ENCODE assay signal across 18 cellular contexts in the genomic region with DNA sequence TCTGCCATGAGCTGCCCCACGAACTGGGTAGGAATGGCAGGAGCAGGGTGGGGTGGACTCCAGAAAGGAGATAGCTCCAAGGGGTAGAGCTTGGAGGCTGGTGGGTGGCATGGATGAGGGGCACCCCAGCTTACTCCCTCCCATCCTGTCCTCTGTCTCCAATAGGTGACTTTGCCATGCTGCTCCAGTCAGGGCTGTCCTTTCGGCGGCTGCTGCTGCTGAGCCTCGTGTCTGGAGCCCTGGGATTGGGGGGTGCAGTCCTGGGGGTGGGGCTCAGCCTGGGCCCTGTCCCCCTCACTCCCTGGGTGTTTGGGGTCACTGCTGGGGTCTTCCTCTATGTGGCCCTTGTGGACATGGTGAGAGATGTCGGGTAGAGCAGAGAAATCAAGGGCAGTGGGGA. TPM values are rescaled to one million over a fixed set of nuclear protein-coding genes. Genes with fewer than 3 reads are reported as not detected.
DNase-seq lines count a peak whose midpoint lies in the region; ATAC-seq, FAIRE-seq and TF ChIP-seq lines count a peak whose summit lies in the region.
"Had no signal": no experiment of that assay in that cellular context is flagged by ENCODE, and none has a peak within 500 bp of the region (broad histone marks: within the 10 kb centered on the region; RNA-seq: fewer than 3 reads in every experiment).

No MANE protein-coding gene starts in this region.

- H3K36me3 ChIP-seq in K562 (ENCODE audit: control insufficient read depth, insufficient read depth, low read length) = peaks cover 31% of the 10 kb centered on the region; the same call in 1 of the 3 replicates
- H3K36me3 ChIP-seq in neural progenitor cell = peaks cover under 1% of the 10 kb centered on the region

- POLR2A ChIA-PET in K562 (lab: Yijun Ruan, JAX) = interaction anchor here (0.6 to 3.2 kb wide), 8 partner anchors 10 to 236 kb away, joined by 3 to 12 read pairs (median 4); no protein-coding TSS in a partner anchor

- ATAC-seq in K562 = no peak
- no peak for ATAC-seq in stimulated activated effector memory CD8-positive, alpha-beta T cell treated with anti-CD3 and anti-CD28 coated beads, Interleukin-12 subunit alpha, Interleukin-12 subunit beta, amount 100 ng/mL, for 72 hours
- ATAC-seq: CD8-positive, alpha-beta T cell had no signal

- H3K4me1 Mint-ChIP-seq in HFFc6 (ENCODE audit: low read depth) = no peaks in the 10 kb centered on the region
- H3K4me1 Mint-ChIP-seq in neural progenitor cell = peaks cover 6% of the 10 kb centered on the region
- peaks cover 5% of the 10 kb centered on the region for H3K4me1 Mint-ChIP-seq in stimulated activated effector memory CD8-positive, alpha-beta T cell treated with anti-CD3 and anti-CD28 coated beads, Interleukin-12 subunit alpha, Interleukin-12 subunit beta, amount 100 ng/mL, for 72 hours
- H3K4me1 Mint-ChIP-seq in activated T-helper 2 cell treated with anti-CD3 and anti-CD28 coated beads, Interferon-gamma antibody, Interleukin-2, Interleukin-4, amounts not matched to agents 10 μg/mL and 5 μg/mL and 100 μg/mL, durations not matched to agents 14 hours and 24 hours and 36 hours (ENCODE audit: low read depth) = peaks cover under 1% of the 10 kb centered on the region
- H3K4me1 Mint-ChIP-seq: CD14-positive monocyte had no signal

- TF ChIP-seq CTCF in HFFc6 (IDR thresholded peaks at IDR 0.05) (no peak), K562 (IDR thresholded peaks at IDR 0.05 in 2 of 3, conservative IDR thresholded peaks at IDR 0.05 in 1 of 3; ENCODE audit: insufficient read depth in 2 of 3, low read depth in 1 of 3, low read length in 3 of 3) (no peak), neural progenitor cell (IDR thresholded peaks at IDR 0.05) (no peak), GM20000 (IDR thresholded peaks at IDR 0.05; ENCODE audit: extremely low read depth, missing control alignments) (no peak)

- H3K27me3 ChIP-seq in K562 (ENCODE audit: control insufficient read depth in 2 of 2, insufficient read depth in 2 of 2, low read length in 2 of 2) (no peaks in the 10 kb centered on the region), neural progenitor cell (no peaks in the 10 kb centered on the region)

- H3K9me1 ChIP-seq in K562 (ENCODE audit: control insufficient read depth, insufficient read depth, low read length) = no peaks in the 10 kb centered on the region

- H3K4me2 ChIP-seq in K562 (ENCODE audit: insufficient read depth, low read length) (no peak overlapping the region), neural progenitor cell (no peak overlapping the region)

- no peak overlapping the region for H3K27ac ChIP-seq in K562 (ENCODE audit: extremely low read depth, low read depth, low read length)
- H3K27ac ChIP-seq in neural progenitor cell = no peak overlapping the region

- H4K20me1 ChIP-seq in K562 (replicated peaks; ENCODE audit: control insufficient read depth, insufficient read depth, low read length) (no peaks in the 10 kb centered on the region), neural progenitor cell (ENCODE audit: low read depth) (peaks cover 8% of the 10 kb centered on the region)

- no peaks in the 10 kb centered on the region for H3K9me3 ChIP-seq in K562 (replicated peaks; ENCODE audit: control insufficient read depth, insufficient read depth, low read depth, low read length)
- H3K9me3 ChIP-seq in neural progenitor cell (ENCODE audit: low read depth) = no peaks in the 10 kb centered on the region

- H3K9me3 Mint-ChIP-seq in HFFc6 = no peaks in the 10 kb centered on the region
- H3K9me3 Mint-ChIP-seq in neural progenitor cell = no peaks in the 10 kb centered on the region
- no peaks in the 10 kb centered on the region for H3K9me3 Mint-ChIP-seq in stimulated activated effector memory CD8-positive, alpha-beta T cell treated with anti-CD3 and anti-CD28 coated beads, Interleukin-12 subunit alpha, Interleukin-12 subunit beta, amount 100 ng/mL, for 72 hours
- no peaks in the 10 kb centered on the region for H3K9me3 Mint-ChIP-seq in activated T-helper 2 cell treated with anti-CD3 and anti-CD28 coated beads, Interferon-gamma antibody, Interleukin-2, Interleukin-4, amounts not matched to agents 10 μg/mL and 5 μg/mL and 100 μg/mL, durations not matched to agents 14 hours and 24 hours and 36 hours
- H3K9me3 Mint-ChIP-seq: CD14-positive monocyte; CD8-positive, alpha-beta T cell had no signal

- no TSS peak for BruUV-seq in K562 (replicated peaks; lab: Mats Ljungman, UMichigan)

- peaks cover 10 to 23% of the 10 kb centered on the region in 2 experiments; a peak in 4 of 5 replicates for H3K4me1 ChIP-seq in K562 (replicated peaks in 1 of 2; ENCODE audit: control insufficient read depth in 2 of 2, insufficient read depth in 2 of 2, low read length in 2 of 2)
- no peaks in the 10 kb centered on the region for H3K4me1 ChIP-seq in neural progenitor cell

- no peak overlapping the region for H3K9ac ChIP-seq in K562 (ENCODE audit: insufficient read depth in 1 of 2, low read depth in 2 of 2, low read length in 2 of 2)
- H3K9ac ChIP-seq in neural progenitor cell = no peak overlapping the region

- FAIRE-seq in K562 (lab: Jason Lieb, UNC) = no peak
- FAIRE-seq: D721Med, H54 had no signal

- H3K79me2 ChIP-seq in K562 (ENCODE audit: control insufficient read depth, insufficient read depth, low read length) = no peaks in the 10 kb centered on the region
- no peaks in the 10 kb centered on the region for H3K79me2 ChIP-seq in neural progenitor cell (ENCODE audit: low read depth)

- CTCF ChIA-PET in K562 (lab: Yijun Ruan, JAX; ENCODE audit: low intra/inter-chr PET ratio) = no interaction called here

- 48% methylated on average over 4 of the region's 5 CpGs for WGBS in K562 (ENCODE audit: insufficient coverage, low coverage, missing lambda C conversion rate)

- no peak for DNase-seq in HFFc6
- no peak for DNase-seq in K562 (ENCODE audit: extremely low read depth in 1 of 4, low spot score in 3 of 4)
- DNase-seq in neural progenitor cell (ENCODE audit: low spot score) = no peak
- no peak for DNase-seq in stimulated activated effector memory CD8-positive, alpha-beta T cell treated with anti-CD3 and anti-CD28 coated beads, Interleukin-12 subunit alpha, Interleukin-12 subunit beta, amount 100 ng/mL, for 72 hours (ENCODE audit: low spot score in 2 of 2)
- DNase-seq in epidermal melanocyte (ENCODE audit: insufficient read length, low spot score) = no peak
- DNase-seq in SW480 (ENCODE audit: low spot score) = no peak
- DNase-seq in activated T-helper 2 cell treated with anti-CD3 and anti-CD28 coated beads, Interferon-gamma antibody, Interleukin-2, Interleukin-4, amounts not matched to agents 10 μg/mL and 5 μg/mL and 100 μg/mL, durations not matched to agents 14 hours and 24 hours and 36 hours (ENCODE audit: low spot score) = no peak
- no peak for DNase-seq in GM20000 (ENCODE audit: low spot score)
- DNase-seq: CD8-positive, alpha-beta T cell; COR-L47; DMS153; DMS79 treated with DMSO at 0.1 percent for 48 hours; GDM1 had no signal

- no peak for TF ChIP-seq EP300 in K562 (IDR thresholded peaks at IDR 0.05; ENCODE audit: low read length)

- no peak for TF ChIP-seq POLR2A in K562 (conservative IDR thresholded peaks at IDR 0.05)

- H3F3A ChIP-seq in neural progenitor cell (ENCODE audit: low read depth) = no peaks in the 10 kb centered on the region

- intact Hi-C loops in K562 (cut with micrococcal nuclease) = no loop called here
- intact Hi-C loops in activated T-helper 2 cell treated with anti-CD3 and anti-CD28 coated beads, Interferon-gamma antibody, Interleukin-2, Interleukin-4, amounts not matched to agents 10 μg/mL and 5 μg/mL and 100 μg/mL, durations not matched to agents 14 hours and 24 hours and 36 hours (cut with micrococcal nuclease) = no loop called here

- in situ Hi-C loops in K562 (cut with MboI) = no loop called here

- H2AFZ ChIP-seq in K562 (ENCODE audit: low read depth, low read length) (no peak overlapping the region), neural progenitor cell (replicated peaks) (no peak overlapping the region)

- H3K36me3 Mint-ChIP-seq in HFFc6 (ENCODE audit: low read depth) = peaks cover 13% of the 10 kb centered on the region
- H3K36me3 Mint-ChIP-seq in neural progenitor cell = peaks cover 21% of the 10 kb centered on the region
- peaks cover 31% of the 10 kb centered on the region for H3K36me3 Mint-ChIP-seq in stimulated activated effector memory CD8-positive, alpha-beta T cell treated with anti-CD3 and anti-CD28 coated beads, Interleukin-12 subunit alpha, Interleukin-12 subunit beta, amount 100 ng/mL, for 72 hours
- H3K36me3 Mint-ChIP-seq in activated T-helper 2 cell treated with anti-CD3 and anti-CD28 coated beads, Interferon-gamma antibody, Interleukin-2, Interleukin-4, amounts not matched to agents 10 μg/mL and 5 μg/mL and 100 μg/mL, durations not matched to agents 14 hours and 24 hours and 36 hours (ENCODE audit: low read depth) = peaks cover 18% of the 10 kb centered on the region

- peaks cover 10% of the 10 kb centered on the region for H3K27me3 Mint-ChIP-seq in HFFc6 (ENCODE audit: insufficient read depth)
- H3K27me3 Mint-ChIP-seq in neural progenitor cell (ENCODE audit: insufficient read depth, low read depth) = peaks cover 9% of the 10 kb centered on the region
- no peaks in the 10 kb centered on the region for H3K27me3 Mint-ChIP-seq in activated T-helper 2 cell treated with anti-CD3 and anti-CD28 coated beads, Interferon-gamma antibody, Interleukin-2, Interleukin-4, amounts not matched to agents 10 μg/mL and 5 μg/mL and 100 μg/mL, durations not matched to agents 14 hours and 24 hours and 36 hours (ENCODE audit: low read depth)

- H3K4me3 ChIP-seq in K562 (no peak overlapping the region), neural progenitor cell (no peak overlapping the region)

- H3K27ac Mint-ChIP-seq in HFFc6 (peak overlapping the region; percentile 16; the same call in 1 of the 2 replicates), neural progenitor cell (no peak overlapping the region)
- H3K27ac Mint-ChIP-seq in stimulated activated effector memory CD8-positive, alpha-beta T cell treated with anti-CD3 and anti-CD28 coated beads, Interleukin-12 subunit alpha, Interleukin-12 subunit beta, amount 100 ng/mL, for 72 hours = peak overlapping the region; percentile 45
- H3K27ac Mint-ChIP-seq in activated T-helper 2 cell treated with anti-CD3 and anti-CD28 coated beads, Interferon-gamma antibody, Interleukin-2, Interleukin-4, amounts not matched to agents 10 μg/mL and 5 μg/mL and 100 μg/mL, durations not matched to agents 14 hours and 24 hours and 36 hours = no peak overlapping the region

- TF ChIP-seq RAD21 in K562 (CRISPR knock-in tag; conservative IDR thresholded peaks at IDR 0.05 in 1 of 2, IDR thresholded peaks at IDR 0.05 in 1 of 2) = no peak

- H3K4me3 Mint-ChIP-seq in HFFc6 = no peak overlapping the region
- H3K4me3 Mint-ChIP-seq in neural progenitor cell = peak overlapping the region; percentile 36
- no peak overlapping the region for H3K4me3 Mint-ChIP-seq in stimulated activated effector memory CD8-positive, alpha-beta T cell treated with anti-CD3 and anti-CD28 coated beads, Interleukin-12 subunit alpha, Interleukin-12 subunit beta, amount 100 ng/mL, for 72 hours
- no peak overlapping the region for H3K4me3 Mint-ChIP-seq in activated T-helper 2 cell treated with anti-CD3 and anti-CD28 coated beads, Interferon-gamma antibody, Interleukin-2, Interleukin-4, amounts not matched to agents 10 μg/mL and 5 μg/mL and 100 μg/mL, durations not matched to agents 14 hours and 24 hours and 36 hours (ENCODE audit: low read depth)
- H3K4me3 Mint-ChIP-seq: CD14-positive monocyte; CD8-positive, alpha-beta T cell had no signal

RNA-seq across cellular contexts. Expression of a gene that starts 7.1 kb away (rescaled TPM):
- under 1 TPM in 1 of 6 experiments, not detected in 5; 0.10 TPM for total RNA-seq in HFFc6 (2021; fragmentation: NEBNext Ultra II Directional; extraction: Animal tissue kit (Norgen Biotek cat#: 25700))
- 0.76 and 0.83 TPM in 2 replicates for total RNA-seq in K562 (2011; cell fraction: chromatin; rRNA removed; ENCODE audit: low replicate concordance)
- total RNA-seq in K562 (2011; cell fraction: nucleolus; rRNA removed) = 0.67 and 1.6 TPM in 2 replicates
- 1.5 and 2.7 TPM in 2 replicates for total RNA-seq in K562 (2011; cell fraction: nucleoplasm; rRNA removed)
- total RNA-seq in K562 (2014; rRNA removed) (not detected in 2 replicates), K562 (2014; rRNA removed; fragmentation: Illumina TruSeq; extraction: Trizol) (not detected in 2 replicates), K562 (2015; rRNA removed; fragmentation: Illumina TruSeq; extraction: Trizol) (not detected in 2 replicates), K562 (2021) (0.27 TPM in 1 of 2 replicates, not detected in the other), neural progenitor cell (ENCODE audit: low replicate concordance) (0.54 and 1.5 TPM in 2 replicates)
- polyA plus RNA-seq in K562 (2011; rRNA removed) (0.08 and 0.18 TPM in 2 replicates), K562 (2014; fragmentation: Illumina TruSeq; extraction: Trizol) (0.10 TPM in 1 of 2 replicates, not detected in the other), K562 (2014; fragmentation: Nextera tagmentation; extraction: Ambion mirVana) (not detected), K562 (2014; rRNA removed) (not detected in 2 replicates)
- polyA plus RNA-seq in K562 (2011; cell fraction: cytosol; rRNA removed) = 0.06 TPM in 1 of 2 replicates, not detected in the other
- polyA plus RNA-seq in K562 (2011; cell fraction: nucleus; rRNA removed) = 0.41 and 0.42 TPM in 2 replicates
- polyA plus RNA-seq in K562 (2012) = 0.13 and 0.40 TPM in 2 replicates
- polyA minus RNA-seq in K562 (2011; rRNA and poly(A)+ RNA removed) = not detected in 2 replicates
- not detected in 2 replicates for polyA minus RNA-seq in K562 (2011; cell fraction: cytosol; rRNA and poly(A)+ RNA removed)
- polyA minus RNA-seq in K562 (2011; cell fraction: nucleus; rRNA and poly(A)+ RNA removed) = not detected in 2 replicates
- total RNA-seq in activated T-helper 2 cell treated with anti-CD3 and anti-CD28 coated beads, Interferon-gamma antibody, Interleukin-2, Interleukin-4, amounts not matched to agents 10 μg/mL and 5 μg/mL and 100 μg/mL, durations not matched to agents 14 hours and 24 hours and 36 hours = 0.39 and 1.4 TPM in 2 replicates
- total RNA-seq: A673; CD8-positive, alpha-beta T cell had no signal
- polyA plus RNA-seq: BJ had no signal

RNA-seq across cellular contexts. Expression of a gene that starts 12.8 kb away (rescaled TPM):
- 10 to 100 TPM; 46.8 to 53.6 (median 49.4) TPM for total RNA-seq in HFFc6 (2021; fragmentation: NEBNext Ultra II Directional; extraction: Animal tissue kit (Norgen Biotek cat#: 25700))
- 7.0 and 11.2 TPM in 2 replicates for total RNA-seq in K562 (2011; cell fraction: chromatin; rRNA removed; ENCODE audit: low replicate concordance)
- 9.1 and 11.5 TPM in 2 replicates for total RNA-seq in K562 (2011; cell fraction: nucleolus; rRNA removed)
- total RNA-seq in K562 (2011; cell fraction: nucleoplasm; rRNA removed) = 12.6 and 12.7 TPM in 2 replicates
- total RNA-seq in K562 (2014; rRNA removed) (49.3 and 53.1 TPM in 2 replicates), K562 (2014; rRNA removed; fragmentation: Illumina TruSeq; extraction: Trizol) (38.1 and 38.2 TPM in 2 replicates), K562 (2015; rRNA removed; fragmentation: Illumina TruSeq; extraction: Trizol) (50.0 and 51.5 TPM in 2 replicates), K562 (2021) (39.5 and 43.1 TPM in 2 replicates), neural progenitor cell (ENCODE audit: low replicate concordance) (27.9 and 40.9 TPM in 2 replicates)
- polyA plus RNA-seq in K562 (2011; rRNA removed) (51.6 and 60.6 TPM in 2 replicates), K562 (2014; fragmentation: Illumina TruSeq; extraction: Trizol) (43.5 and 43.8 TPM in 2 replicates), K562 (2014; fragmentation: Nextera tagmentation; extraction: Ambion mirVana) (10 to 100 TPM; 11.3 to 28.0 TPM), K562 (2014; rRNA removed) (46.8 and 58.2 TPM in 2 replicates)
- polyA plus RNA-seq in K562 (2011; cell fraction: cytosol; rRNA removed) = 66.8 and 75.5 TPM in 2 replicates
- 13.8 and 14.0 TPM in 2 replicates for polyA plus RNA-seq in K562 (2011; cell fraction: nucleus; rRNA removed)
- polyA plus RNA-seq in K562 (2012) = 44.4 and 46.0 TPM in 2 replicates
- 27.9 and 28.7 TPM in 2 replicates for polyA minus RNA-seq in K562 (2011; rRNA and poly(A)+ RNA removed)
- 17.8 and 19.0 TPM in 2 replicates for polyA minus RNA-seq in K562 (2011; cell fraction: cytosol; rRNA and poly(A)+ RNA removed)
- polyA minus RNA-seq in K562 (2011; cell fraction: nucleus; rRNA and poly(A)+ RNA removed) = 4.4 and 8.1 TPM in 2 replicates
- 77.3 and 86.8 TPM in 2 replicates for total RNA-seq in activated T-helper 2 cell treated with anti-CD3 and anti-CD28 coated beads, Interferon-gamma antibody, Interleukin-2, Interleukin-4, amounts not matched to agents 10 μg/mL and 5 μg/mL and 100 μg/mL, durations not matched to agents 14 hours and 24 hours and 36 hours

RNA-seq across cellular contexts. Expression of a gene that starts 15.3 kb away (rescaled TPM):
- total RNA-seq in HFFc6 (2021; fragmentation: NEBNext Ultra II Directional; extraction: Animal tissue kit (Norgen Biotek cat#: 25700)) = 100 to 1,000 TPM in 1 of 6 experiments, 10 to 100 TPM in 5; 65.9 to 103 (median 71.2) TPM
- 38.1 and 80.4 TPM in 2 replicates for total RNA-seq in K562 (2011; cell fraction: chromatin; rRNA removed; ENCODE audit: low replicate concordance)
- 46.2 and 48.2 TPM in 2 replicates for total RNA-seq in K562 (2011; cell fraction: nucleolus; rRNA removed)
- 35.6 and 42.0 TPM in 2 replicates for total RNA-seq in K562 (2011; cell fraction: nucleoplasm; rRNA removed)
- total RNA-seq in K562 (2014; rRNA removed) (28.7 and 39.7 TPM in 2 replicates), K562 (2014; rRNA removed; fragmentation: Illumina TruSeq; extraction: Trizol) (32.2 and 33.8 TPM in 2 replicates), K562 (2015; rRNA removed; fragmentation: Illumina TruSeq; extraction: Trizol) (28.2 and 29.0 TPM in 2 replicates), K562 (2021) (37.1 and 40.6 TPM in 2 replicates), neural progenitor cell (ENCODE audit: low replicate concordance) (52.1 and 68.9 TPM in 2 replicates)
- polyA plus RNA-seq in K562 (2011; rRNA removed) (45.4 and 63.8 TPM in 2 replicates), K562 (2014; fragmentation: Illumina TruSeq; extraction: Trizol) (46.8 and 53.2 TPM in 2 replicates), K562 (2014; fragmentation: Nextera tagmentation; extraction: Ambion mirVana) (10 to 100 TPM; 29.7 to 30.0 TPM), K562 (2014; rRNA removed) (36.0 and 39.3 TPM in 2 replicates)
- polyA plus RNA-seq in K562 (2011; cell fraction: cytosol; rRNA removed) = 85.1 and 97.2 TPM in 2 replicates
- 35.0 and 44.2 TPM in 2 replicates for polyA plus RNA-seq in K562 (2011; cell fraction: nucleus; rRNA removed)
- 22.7 and 44.3 TPM in 2 replicates for polyA plus RNA-seq in K562 (2012)
- 94.3 and 95.6 TPM in 2 replicates for polyA minus RNA-seq in K562 (2011; rRNA and poly(A)+ RNA removed)
- polyA minus RNA-seq in K562 (2011; cell fraction: cytosol; rRNA and poly(A)+ RNA removed) = 44.2 and 59.1 TPM in 2 replicates
- polyA minus RNA-seq in K562 (2011; cell fraction: nucleus; rRNA and poly(A)+ RNA removed) = 19.4 and 38.8 TPM in 2 replicates
- 38.5 TPM in 2 replicates for total RNA-seq in activated T-helper 2 cell treated with anti-CD3 and anti-CD28 coated beads, Interferon-gamma antibody, Interleukin-2, Interleukin-4, amounts not matched to agents 10 μg/mL and 5 μg/mL and 100 μg/mL, durations not matched to agents 14 hours and 24 hours and 36 hours

RNA-seq across cellular contexts. Expression of a gene that starts 21.2 kb away (rescaled TPM):
- 10 to 100 TPM; 57.9 to 87.8 (median 68.6) TPM for total RNA-seq in HFFc6 (2021; fragmentation: NEBNext Ultra II Directional; extraction: Animal tissue kit (Norgen Biotek cat#: 25700))
- 36.9 and 89.7 TPM in 2 replicates for total RNA-seq in K562 (2011; cell fraction: chromatin; rRNA removed; ENCODE audit: low replicate concordance)
- 28.3 and 32.8 TPM in 2 replicates for total RNA-seq in K562 (2011; cell fraction: nucleolus; rRNA removed)
- total RNA-seq in K562 (2011; cell fraction: nucleoplasm; rRNA removed) = 34.2 and 38.4 TPM in 2 replicates
- 7.5 and 14.9 TPM in 2 replicates for total RNA-seq in K562 (2014; rRNA removed)
- total RNA-seq in K562 (2014; rRNA removed; fragmentation: Illumina TruSeq; extraction: Trizol) = 5.8 and 7.9 TPM in 2 replicates
- total RNA-seq in K562 (2015; rRNA removed; fragmentation: Illumina TruSeq; extraction: Trizol) = 8.7 and 10.2 TPM in 2 replicates
- total RNA-seq in K562 (2021) = 39.1 and 46.8 TPM in 2 replicates
- polyA plus RNA-seq in K562 (2011; rRNA removed) = 7.4 and 13.4 TPM in 2 replicates
- 9.9 and 12.9 TPM in 2 replicates for polyA plus RNA-seq in K562 (2011; cell fraction: cytosol; rRNA removed)
- 33.2 and 50.3 TPM in 2 replicates for polyA plus RNA-seq in K562 (2011; cell fraction: nucleus; rRNA removed)
- polyA plus RNA-seq in K562 (2012) = 21.4 and 22.5 TPM in 2 replicates
- 22.6 and 25.5 TPM in 2 replicates for polyA plus RNA-seq in K562 (2014; fragmentation: Illumina TruSeq; extraction: Trizol)
- polyA plus RNA-seq in K562 (2014; fragmentation: Nextera tagmentation; extraction: Ambion mirVana) = under 1 TPM; 0.52 to 0.55 TPM
- 16.7 and 17.3 TPM in 2 replicates for polyA plus RNA-seq in K562 (2014; rRNA removed)
- polyA minus RNA-seq in K562 (2011; rRNA and poly(A)+ RNA removed) = 9.5 and 13.7 TPM in 2 replicates
- polyA minus RNA-seq in K562 (2011; cell fraction: cytosol; rRNA and poly(A)+ RNA removed) = 15.3 and 16.6 TPM in 2 replicates
- 7.7 and 12.7 TPM in 2 replicates for polyA minus RNA-seq in K562 (2011; cell fraction: nucleus; rRNA and poly(A)+ RNA removed)
- 9.1 and 18.1 TPM in 2 replicates for total RNA-seq in neural progenitor cell (ENCODE audit: low replicate concordance)
- 66.0 and 78.0 TPM in 2 replicates for total RNA-seq in activated T-helper 2 cell treated with anti-CD3 and anti-CD28 coated beads, Interferon-gamma antibody, Interleukin-2, Interleukin-4, amounts not matched to agents 10 μg/mL and 5 μg/mL and 100 μg/mL, durations not matched to agents 14 hours and 24 hours and 36 hours

RNA-seq across cellular contexts. Expression of a gene that starts 29.8 kb away (rescaled TPM):
- total RNA-seq in HFFc6 (2021; fragmentation: NEBNext Ultra II Directional; extraction: Animal tissue kit (Norgen Biotek cat#: 25700)) = 10 to 100 TPM in 1 of 6 experiments, 1 to 10 TPM in 5; 6.4 to 10.7 (median 8.2) TPM
- total RNA-seq in K562 (2011; cell fraction: chromatin; rRNA removed; ENCODE audit: low replicate concordance) = 40.5 and 51.5 TPM in 2 replicates
- total RNA-seq in K562 (2011; cell fraction: nucleolus; rRNA removed) = 39.9 and 41.2 TPM in 2 replicates
- 38.4 and 43.7 TPM in 2 replicates for total RNA-seq in K562 (2011; cell fraction: nucleoplasm; rRNA removed)
- total RNA-seq in K562 (2014; rRNA removed) (11.3 and 14.3 TPM in 2 replicates), K562 (2014; rRNA removed; fragmentation: Illumina TruSeq; extraction: Trizol) (11.4 and 12.0 TPM in 2 replicates), K562 (2015; rRNA removed; fragmentation: Illumina TruSeq; extraction: Trizol) (10.0 and 11.0 TPM in 2 replicates), K562 (2021) (12.7 and 14.2 TPM in 2 replicates), neural progenitor cell (ENCODE audit: low replicate concordance) (32.1 and 41.8 TPM in 2 replicates)
- polyA plus RNA-seq in K562 (2011; rRNA removed) (26.4 and 31.2 TPM in 2 replicates), K562 (2014; fragmentation: Illumina TruSeq; extraction: Trizol) (16.3 and 19.3 TPM in 2 replicates), K562 (2014; fragmentation: Nextera tagmentation; extraction: Ambion mirVana) (1 to 10 TPM; 3.1 to 5.7 TPM), K562 (2014; rRNA removed) (21.1 and 23.6 TPM in 2 replicates)
- polyA plus RNA-seq in K562 (2011; cell fraction: cytosol; rRNA removed) = 19.6 and 35.7 TPM in 2 replicates
- 49.1 and 54.0 TPM in 2 replicates for polyA plus RNA-seq in K562 (2011; cell fraction: nucleus; rRNA removed)
- polyA plus RNA-seq in K562 (2012) = 11.8 and 21.5 TPM in 2 replicates
- polyA minus RNA-seq in K562 (2011; rRNA and poly(A)+ RNA removed) = 15.2 and 18.2 TPM in 2 replicates
- 5.1 and 7.4 TPM in 2 replicates for polyA minus RNA-seq in K562 (2011; cell fraction: cytosol; rRNA and poly(A)+ RNA removed)
- polyA minus RNA-seq in K562 (2011; cell fraction: nucleus; rRNA and poly(A)+ RNA removed) = 7.7 and 12.7 TPM in 2 replicates
- 15.9 and 17.0 TPM in 2 replicates for total RNA-seq in activated T-helper 2 cell treated with anti-CD3 and anti-CD28 coated beads, Interferon-gamma antibody, Interleukin-2, Interleukin-4, amounts not matched to agents 10 μg/mL and 5 μg/mL and 100 μg/mL, durations not matched to agents 14 hours and 24 hours and 36 hours

Comparison
In these comparisons a context has a peak if more than half of its experiments do, and no peak if none do; other contexts are left out.
1. H3K27ac Mint-ChIP-seq: peak in HFFc6 (single experiment) and stimulated activated effector memory CD8-positive, alpha-beta T cell treated with anti-CD3 and anti-CD28 coated beads, Interleukin-12 subunit alpha, Interleukin-12 subunit beta, amount 100 ng/mL, for 72 hours (single experiment); none in neural progenitor cell (single experiment) and activated T-helper 2 cell treated with anti-CD3 and anti-CD28 coated beads, Interferon-gamma antibody, Interleukin-2, Interleukin-4, amounts not matched to agents 10 μg/mL and 5 μg/mL and 100 μg/mL, durations not matched to agents 14 hours and 24 hours and 36 hours (single experiment).